22 cellular contexts compared by ENCODE assay signal in the genomic region with DNA sequence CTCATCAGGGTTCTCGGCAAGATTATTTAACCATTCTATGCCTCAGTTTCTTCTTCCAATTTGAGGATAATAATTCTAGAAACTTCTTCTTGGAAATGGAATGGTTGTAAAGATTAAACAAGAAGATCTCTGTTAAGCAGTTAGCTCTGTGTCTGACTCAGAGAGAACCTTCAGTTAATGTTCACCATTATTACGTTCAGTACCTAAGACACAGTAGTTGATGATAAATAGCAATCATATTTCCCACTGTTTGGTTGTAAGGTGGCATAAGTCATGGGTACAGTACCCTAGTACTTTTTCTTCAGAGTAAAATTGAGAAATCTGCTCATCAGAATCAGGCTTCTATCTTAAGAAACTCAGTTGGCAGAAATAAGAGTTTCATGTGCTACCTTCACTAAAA.
A peak's percentile ranks its signal among the peaks of the same experiment; 100 is the strongest.
DNase-seq lines count a peak whose midpoint lies in the region; FAIRE-seq and TF ChIP-seq lines count a peak whose summit lies in the region.
"Had no signal": no experiment of that assay in that cellular context is flagged by ENCODE, and none has a peak within 500 bp of the region (broad histone marks: within the 10 kb centered on the region; RNA-seq: fewer than 3 reads in every experiment).

No MANE protein-coding gene starts in this region.

- H3K27me3 Mint-ChIP-seq in nephron (ENCODE audit: low read depth), result no peaks in the 10 kb centered on the region
- H3K27me3 Mint-ChIP-seq: CD4-positive, CD25-positive, alpha-beta regulatory T cell; CD8-positive, alpha-beta memory T cell had no signal

- H3K9me3 ChIP-seq in kidney (ENCODE audit: control insufficient read depth in 1 of 2, low read length in 2 of 2), result no peaks in the 10 kb centered on the region
- H3K9me3 ChIP-seq in testis, result no peaks in the 10 kb centered on the region
- H3K9me3 ChIP-seq: BE2C had no signal

- no peaks in the 10 kb centered on the region for H3K27me3 ChIP-seq in testis
- H3K27me3 ChIP-seq: BE2C had no signal

- H3K9ac ChIP-seq in kidney (ENCODE audit: low read length in 2 of 2), result no peak overlapping the region

- H3K36me3 ChIP-seq in kidney (ENCODE audit: control insufficient read depth in 1 of 2, insufficient read depth in 2 of 2, low read length in 2 of 2) (no peaks in the 10 kb centered on the region), testis (ENCODE audit: low read depth, missing control alignments) (no peaks in the 10 kb centered on the region)
- H3K36me3 ChIP-seq: BE2C had no signal

- in situ Hi-C loops in ACHN (cut with HindIII; ENCODE audit: low pct_ligation_motif_present, low pct_unique_long_range_greater_than_20kb, low sequenced_read_pairs), result no loop called here

- no peak overlapping the region for H3K4me3 Mint-ChIP-seq in nephron
- H3K4me3 Mint-ChIP-seq: CD4-positive, CD25-positive, alpha-beta regulatory T cell; CD8-positive, alpha-beta memory T cell; H9 had no signal

- H3K4me1 ChIP-seq in kidney (ENCODE audit: control insufficient read depth in 1 of 2, insufficient read depth in 1 of 2, low read depth in 1 of 2, low read length in 2 of 2) (peaks cover 10 to 32% of the 10 kb centered on the region in 2 donors), testis (peaks cover 26% of the 10 kb centered on the region)
- H3K4me1 ChIP-seq: BE2C had no signal

- H3K4me3 ChIP-seq in kidney (ENCODE audit: low read length in 2 of 2) (no peak overlapping the region), testis (no peak overlapping the region)
- H3K4me3 ChIP-seq: GM12878 had no signal

- peaks cover 16% of the 10 kb centered on the region for H3K4me1 Mint-ChIP-seq in nephron
- H3K4me1 Mint-ChIP-seq: CD4-positive, CD25-positive, alpha-beta regulatory T cell; CD8-positive, alpha-beta memory T cell had no signal

- intact Hi-C loops in kidney (cut with DNase I) (no loop called here), testis (cut with DNase I; ENCODE audit: low total_unique reads) (no loop called here)

- peak overlapping the region; percentile 72 to 95 for H3K27ac ChIP-seq in kidney (ENCODE audit: low read depth in 2 of 2, low read length in 2 of 2)
- H3K27ac ChIP-seq in testis, result peak overlapping the region; percentile 26 to 36

- H3K9me3 Mint-ChIP-seq in nephron, result no peaks in the 10 kb centered on the region

- H3K36me3 Mint-ChIP-seq in nephron (ENCODE audit: low read depth), result no peaks in the 10 kb centered on the region
- H3K36me3 Mint-ChIP-seq: CD4-positive, CD25-positive, alpha-beta regulatory T cell; CD8-positive, alpha-beta memory T cell had no signal

- H3K27ac Mint-ChIP-seq in nephron, result peak overlapping the region; percentile 14 to 90 (median 87)
- H3K27ac Mint-ChIP-seq: CD4-positive, CD25-positive, alpha-beta regulatory T cell; CD8-positive, alpha-beta memory T cell; H9 had no signal

- DNase-seq in ACHN (peak; percentile 31), kidney (no peak), testis (no peak), NCI-H510A treated with DMSO at 0.1 percent for 48 hours (lab: John Stamatoyannopoulos, UW) (no peak), NCI-H146 treated with DMSO at 0.1 percent for 48 hours (lab: John Stamatoyannopoulos, UW; ENCODE audit: unreplicated experiment) (no peak), T-helper 2 cell (no peak)
- DNase-seq: 8988T; BE2C; C1 segment of cervical spinal cord; CD4-positive, CD25-positive, alpha-beta regulatory T cell; CD8-positive, alpha-beta memory T cell; COR-L47; DMS 273 treated with DMSO at 0.1 percent for 48 hours; DMS53; DND-41; EL; H9 had no signal

- TF ChIP-seq POLR2A in testis (IDR thresholded peaks at IDR 0.05), result no peak

- 78 to 88% methylated on average over 2 of the region's 2 CpGs for WGBS in testis, 2 donors

- FAIRE-seq in kidney (lab: Jason Lieb, UNC), result no peak
- FAIRE-seq: GM12878, GM19239, H1, HepG2 had no signal

- TF ChIP-seq CTCF in kidney (IDR thresholded peaks at IDR 0.05; ENCODE audit: borderline replicate concordance, extremely low read depth, insufficient read depth) (no peak), nephron (IDR thresholded peaks at IDR 0.05; ENCODE audit: unreplicated experiment in 3 of 3) (no peak), testis (IDR thresholded peaks at IDR 0.05) (no peak)
